Comparison of ENCODE assay signal across 21 cellular contexts in the genomic region with DNA sequence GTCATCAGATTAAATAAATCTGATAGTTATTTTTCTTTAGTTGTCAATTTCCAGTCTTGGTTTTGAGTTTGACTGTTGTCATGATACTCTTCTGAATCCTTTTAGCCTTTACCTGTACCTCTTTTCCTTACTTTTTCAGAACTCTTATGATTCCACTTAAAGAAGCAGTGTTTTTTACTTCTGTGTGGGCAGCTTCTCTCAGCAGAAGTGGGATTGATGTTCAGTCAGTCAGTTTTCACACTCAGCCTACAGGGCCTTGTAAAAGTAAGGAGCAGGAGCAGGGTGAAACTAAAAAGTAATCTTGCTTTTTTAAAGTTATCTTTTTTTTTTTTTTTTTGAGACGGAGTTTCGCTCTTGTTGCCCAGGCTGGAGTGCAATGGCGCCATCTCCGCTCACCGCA.
"Had no signal": no experiment of that assay in that cellular context is flagged by ENCODE, and none has a peak within 500 bp of the region (broad histone marks: within the 10 kb centered on the region; RNA-seq: fewer than 3 reads in every experiment).

No MANE protein-coding gene starts in this region.

- ATAC-seq: esophagus mucosa, gastrocnemius medialis, left ventricle myocardium superior, lower lobe of right lung, natural killer cell, pancreas, right lobe of liver had no signal

- H3K9me3 ChIP-seq: colonic mucosa, gastrocnemius medialis, lower lobe of right lung, pancreas, right lobe of liver, thoracic aorta, tibial nerve, upper lobe of left lung had no signal

- H3K27me3 ChIP-seq: colonic mucosa, gastrocnemius medialis, pancreas, right lobe of liver, tibial nerve, upper lobe of left lung had no signal

- H3K4me3 Mint-ChIP-seq: dendritic cell treated with granulocyte-macrophage colony-stimulating factor and Interleukin-4, amounts not matched to agents 40 ng/mL and 50 ng/mL, for 4 days; endodermal cell; natural killer cell had no signal

- H3K36me3 ChIP-seq: colonic mucosa, gastrocnemius medialis, lower lobe of right lung, pancreas, right lobe of liver, thoracic aorta, tibial nerve, upper lobe of left lung had no signal

- H3K4me3 ChIP-seq: colonic mucosa, gastrocnemius medialis, lower lobe of right lung, pancreas, right lobe of liver, thoracic aorta, tibial nerve, upper lobe of left lung had no signal

- H3K4me1 ChIP-seq: colonic mucosa had no signal

- DNase-seq: colonic mucosa; effector CD8-positive, alpha-beta T cell; endodermal cell; foreskin fibroblast; gastrocnemius medialis; left ventricle myocardium superior; lower lobe of right lung; natural killer cell; occipital lobe; pancreas; right lobe of liver; small intestine; stimulated activated CD4-positive, alpha-beta T cell treated with anti-CD3 and anti-CD28 coated beads, Interleukin-15, amount 100 ng/mL, for 24 hours; stimulated activated CD4-positive, alpha-beta T cell treated with anti-CD3 and anti-CD28 coated beads, Interleukin-4, amount 100 ng/mL, for 1 hour; stimulated activated CD8-positive, alpha-beta memory T cell treated with anti-CD3 and anti-CD28 coated beads, Interleukin-4, amount 100 ng/mL, for 48 hours; stimulated activated naive CD4-positive, alpha-beta T cell treated with Interleukin-2 at 50 U/mL for 16 hours; upper lobe of left lung had no signal

- H3K36me3 Mint-ChIP-seq: natural killer cell had no signal

- H3K9me3 Mint-ChIP-seq: dendritic cell treated with granulocyte-macrophage colony-stimulating factor and Interleukin-4, amounts not matched to agents 40 ng/mL and 50 ng/mL, for 4 days; endodermal cell; natural killer cell had no signal

- H3K27me3 Mint-ChIP-seq: dendritic cell treated with granulocyte-macrophage colony-stimulating factor and Interleukin-4, amounts not matched to agents 40 ng/mL and 50 ng/mL, for 4 days had no signal

- H3K27ac Mint-ChIP-seq: dendritic cell treated with granulocyte-macrophage colony-stimulating factor and Interleukin-4, amounts not matched to agents 40 ng/mL and 50 ng/mL, for 4 days; endodermal cell had no signal
